In the genomic region with DNA sequence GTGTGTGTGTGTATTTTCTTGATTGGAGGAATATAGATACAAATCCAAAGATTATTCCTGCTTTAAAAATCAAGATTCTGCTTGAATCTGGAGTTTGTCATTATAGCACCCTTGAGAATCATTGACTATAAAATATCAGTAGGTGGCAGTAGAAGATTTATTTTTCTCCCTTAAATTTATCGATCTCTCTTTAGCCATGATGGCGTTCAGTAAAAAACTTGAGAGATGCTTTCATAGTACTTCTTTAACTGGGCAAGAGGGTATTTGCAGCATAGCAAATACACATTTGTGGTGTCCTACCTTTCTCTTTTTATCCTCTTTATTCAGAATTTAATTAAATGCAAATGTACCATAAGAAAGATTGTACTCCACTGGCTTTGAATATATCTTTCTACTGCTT, we compare ENCODE assay signal across 8 cellular contexts.
DNase-seq lines count a peak whose midpoint lies in the region; ATAC-seq and TF ChIP-seq lines count a peak whose summit lies in the region.

No MANE protein-coding gene starts in this region.

- peaks cover 3% of the 10 kb centered on the region for H3K4me1 Mint-ChIP-seq in chondrocyte (ENCODE audit: low read depth)
- no peaks in the 10 kb centered on the region for H3K4me1 Mint-ChIP-seq in memory B cell

- no peak overlapping the region for H3K27ac Mint-ChIP-seq in chondrocyte (ENCODE audit: unreplicated experiment)
- H3K27ac Mint-ChIP-seq in memory B cell, result no peak overlapping the region

- peak; percentile 62 for ATAC-seq in HG02884 (IDR thresholded peaks at IDR 0.05; ENCODE audit: unreplicated experiment)
- peak; percentile 48 for ATAC-seq in memory B cell (ENCODE audit: low read depth)
- ATAC-seq in GM19397 (IDR thresholded peaks at IDR 0.05; ENCODE audit: unreplicated experiment), result no peak

- DNase-seq in GM03348 (ENCODE audit: low spot score) (peak; percentile 51), NCI-H82 (lab: John Stamatoyannopoulos, UW) (peak; percentile 38), chondrocyte (ENCODE audit: low spot score) (no peak), memory B cell (ENCODE audit: low spot score in 2 of 2) (peak in 1 of 2 donors; percentile 7), OCI-M2 (lab: John Stamatoyannopoulos, UW; ENCODE audit: unreplicated experiment) (no peak), COLO668 (lab: John Stamatoyannopoulos, UW; ENCODE audit: unreplicated experiment) (no peak)

- H3K36me3 Mint-ChIP-seq in chondrocyte (ENCODE audit: low read depth) (no peaks in the 10 kb centered on the region), memory B cell (no peaks in the 10 kb centered on the region)

- TF ChIP-seq CTCF in chondrocyte (IDR thresholded peaks at IDR 0.05), result peak; percentile 86

- H3K4me3 Mint-ChIP-seq in chondrocyte (ENCODE audit: unreplicated experiment), result no peak overlapping the region
- no peak overlapping the region for H3K4me3 Mint-ChIP-seq in memory B cell

- no peaks in the 10 kb centered on the region for H3K9me3 Mint-ChIP-seq in chondrocyte (ENCODE audit: low read depth)
- H3K9me3 Mint-ChIP-seq in memory B cell, result no peaks in the 10 kb centered on the region

- H3K27me3 Mint-ChIP-seq in chondrocyte (ENCODE audit: low read depth), result peaks cover 3% of the 10 kb centered on the region
- peaks cover 5% of the 10 kb centered on the region for H3K27me3 Mint-ChIP-seq in memory B cell

Comparison
In these comparisons a context has a peak if more than half of its experiments do, and no peak if none do; other contexts are left out.
1. DNase-seq: peak in GM03348 (single experiment) and NCI-H82 (single experiment); none in chondrocyte (single experiment), OCI-M2 (single experiment) and COLO668 (single experiment).